Comparison of ENCODE assay signal across 40 cellular contexts in genomic region chr2:112730182-112730581, GRCh38. TPM values are rescaled to one million over a fixed set of nuclear protein-coding genes. Genes with fewer than 3 reads are reported as not detected.
"Had no signal": no experiment of that assay in that cellular context is flagged by ENCODE, and none has a peak within 500 bp of the region (broad histone marks: within the 10 kb centered on the region; RNA-seq: fewer than 3 reads in every experiment).

No MANE protein-coding gene starts in this region.

- H2AFZ ChIP-seq: hepatocyte had no signal

- H3K27ac Mint-ChIP-seq: activated CD4-positive, alpha-beta T cell treated with anti-CD3 and anti-CD28 coated beads for 36 hours; activated CD8-positive, alpha-beta T cell treated with anti-CD3 and anti-CD28 coated beads for 36 hours; activated naive CD8-positive, alpha-beta T cell; activated T-helper 1 cell treated with anti-CD3 and anti-CD28 coated beads, Interleukin-12 subunit alpha, Interleukin-12 subunit beta, Interleukin-2, Interleukin-4 antibody, amounts not matched to agents 30 ng/mL and 10 ng/mL and 1 ng/mL, durations not matched to agents 14 hours and 24 hours and 36 hours; activated T-helper 2 cell treated with anti-CD3 and anti-CD28 coated beads, Interferon-gamma antibody, Interleukin-2, Interleukin-4, amounts not matched to agents 10 μg/mL and 5 μg/mL and 100 μg/mL, durations not matched to agents 14 hours and 24 hours and 36 hours; effector memory CD8-positive, alpha-beta T cell; T-helper 17 cell; T-helper 2 cell treated with Interferon-gamma antibody and Interleukin-4, amounts not matched to agents 5 μg/mL and 100 μg/mL, for 36 hours had no signal

- DNase-seq: activated CD4-positive, alpha-beta T cell treated with anti-CD3 and anti-CD28 coated beads for 36 hours; activated CD4-positive, alpha-beta T cell treated with anti-CD3 and anti-CD28 coated beads, Interleukin-2, amount 50 U/mL, for 1 hour; activated CD4-positive, alpha-beta T cell treated with anti-CD3 and anti-CD28 coated beads, Interleukin-2, amount 50 U/mL, for 48 hours; activated CD4-positive, CD25-positive, alpha-beta regulatory T cell; activated CD4-positive, CD25-positive, alpha-beta regulatory T cell treated with anti-CD3 and anti-CD28 coated beads, Interleukin-2, amount 50 U/mL, for 72 hours; activated CD8-positive, alpha-beta memory T cell treated with anti-CD3 and anti-CD28 coated beads for 24 hours; activated CD8-positive, alpha-beta T cell treated with anti-CD3 and anti-CD28 coated beads for 36 hours; activated effector memory CD4-positive, alpha-beta T cell treated with anti-CD3 and anti-CD28 coated beads, Interleukin-2, amount 50 U/mL, for 16 hours; activated naive CD4-positive, alpha-beta T cell treated with anti-CD3 and anti-CD28 coated beads, Interleukin-2, amount 50 U/mL, for 16 hours; activated T-cell treated with anti-CD3 and anti-CD28 coated beads, Interleukin-2, amount 50 U/mL, for 4 hours; amniotic stem cell; anterior cingulate cortex; brain microvascular endothelial cell; cortex of kidney; dermis blood vessel endothelial cell; effector CD4-positive, alpha-beta T cell; effector memory CD8-positive, alpha-beta T cell; esophagus squamous epithelium; foreskin melanocyte; heart right ventricle; T-helper 1 cell; T-helper 17 cell; T1000 had no signal

- H3K36me3 ChIP-seq: brain microvascular endothelial cell, esophagus squamous epithelium, gastroesophageal sphincter, heart right ventricle had no signal

- H3K79me2 ChIP-seq: hepatocyte had no signal

- H3K9me3 Mint-ChIP-seq: activated CD8-positive, alpha-beta T cell treated with anti-CD3 and anti-CD28 coated beads for 36 hours; activated T-cell treated with anti-CD3 and anti-CD28 coated beads, Interleukin-2, amount 50 U/mL, for 4 hours; activated T-helper 1 cell treated with anti-CD3 and anti-CD28 coated beads, Interleukin-12 subunit alpha, Interleukin-12 subunit beta, Interleukin-2, Interleukin-4 antibody, amounts not matched to agents 30 ng/mL and 10 ng/mL and 1 ng/mL, durations not matched to agents 14 hours and 24 hours and 36 hours; activated T-helper 2 cell treated with anti-CD3 and anti-CD28 coated beads, Interferon-gamma antibody, Interleukin-2, Interleukin-4, amounts not matched to agents 10 μg/mL and 5 μg/mL and 100 μg/mL, durations not matched to agents 14 hours and 24 hours and 36 hours; central memory CD8-positive, alpha-beta T cell; effector memory CD8-positive, alpha-beta T cell; T-helper 2 cell treated with Interferon-gamma antibody and Interleukin-4, amounts not matched to agents 5 μg/mL and 100 μg/mL, for 36 hours had no signal

- H3K4me3 ChIP-seq: esophagus squamous epithelium, gastroesophageal sphincter, heart right ventricle, hepatocyte had no signal

- H3K36me3 Mint-ChIP-seq: activated naive CD8-positive, alpha-beta T cell had no signal

- H3K4me2 ChIP-seq: hepatocyte had no signal

- ATAC-seq: activated CD4-positive, alpha-beta T cell treated with anti-CD3 and anti-CD28 coated beads for 36 hours; activated CD8-positive, alpha-beta T cell treated with anti-CD3 and anti-CD28 coated beads for 36 hours; activated T-cell treated with anti-CD3 and anti-CD28 coated beads, Interleukin-2, amount 50 U/mL, for 4 hours; effector memory CD8-positive, alpha-beta T cell; gastroesophageal sphincter; heart right ventricle; T-helper 17 cell had no signal

- H3K4me3 Mint-ChIP-seq: activated CD4-positive, alpha-beta T cell treated with anti-CD3 and anti-CD28 coated beads for 36 hours; activated CD8-positive, alpha-beta T cell treated with anti-CD3 and anti-CD28 coated beads for 36 hours; activated naive CD8-positive, alpha-beta T cell; activated T-cell treated with anti-CD3 and anti-CD28 coated beads, Interleukin-2, amount 50 U/mL, for 4 hours; activated T-helper 1 cell treated with anti-CD3 and anti-CD28 coated beads, Interleukin-12 subunit alpha, Interleukin-12 subunit beta, Interleukin-2, Interleukin-4 antibody, amounts not matched to agents 30 ng/mL and 10 ng/mL and 1 ng/mL, durations not matched to agents 14 hours and 24 hours and 36 hours; central memory CD8-positive, alpha-beta T cell; effector memory CD8-positive, alpha-beta T cell; T-helper 17 cell; T-helper 2 cell treated with Interferon-gamma antibody and Interleukin-4, amounts not matched to agents 5 μg/mL and 100 μg/mL, for 36 hours had no signal

- H3K4me1 Mint-ChIP-seq: T-helper 17 cell had no signal

- H3K27ac ChIP-seq: brain microvascular endothelial cell, epithelial cell of prostate, esophagus squamous epithelium, gastroesophageal sphincter, heart right ventricle, hepatocyte had no signal

- H3K9me3 ChIP-seq: esophagus squamous epithelium, gastroesophageal sphincter, heart right ventricle had no signal

- H3K27me3 ChIP-seq: brain microvascular endothelial cell, esophagus squamous epithelium, hepatocyte had no signal

- H3K27me3 Mint-ChIP-seq: activated CD4-positive, alpha-beta T cell treated with anti-CD3 and anti-CD28 coated beads for 36 hours; activated CD8-positive, alpha-beta T cell treated with anti-CD3 and anti-CD28 coated beads for 36 hours; activated naive CD8-positive, alpha-beta T cell; central memory CD8-positive, alpha-beta T cell had no signal

RNA-seq across cellular contexts. Expression of gene NT5DC4, which starts 9.4 kb away (rescaled TPM):
- total RNA-seq: activated CD4-positive, alpha-beta T cell treated with anti-CD3 and anti-CD28 coated beads for 36 hours; activated CD8-positive, alpha-beta T cell treated with anti-CD3 and anti-CD28 coated beads for 36 hours; activated T-cell treated with anti-CD3 and anti-CD28 coated beads, Interleukin-2, amount 50 U/mL, for 4 hours; activated T-helper 1 cell treated with anti-CD3 and anti-CD28 coated beads, Interleukin-12 subunit alpha, Interleukin-12 subunit beta, Interleukin-2, Interleukin-4 antibody, amounts not matched to agents 30 ng/mL and 10 ng/mL and 1 ng/mL, durations not matched to agents 14 hours and 24 hours and 36 hours; activated T-helper 2 cell treated with anti-CD3 and anti-CD28 coated beads, Interferon-gamma antibody, Interleukin-2, Interleukin-4, amounts not matched to agents 10 μg/mL and 5 μg/mL and 100 μg/mL, durations not matched to agents 14 hours and 24 hours and 36 hours; astrocyte; bronchial epithelial cell; cardiac septum; cerebellum; dermis blood vessel endothelial cell; endothelial cell of umbilical vein; esophagus squamous epithelium; fibroblast of lung; fibroblast of villous mesenchyme; glomerular endothelial cell; T-helper 17 cell had no signal
- polyA plus RNA-seq: endothelial cell of umbilical vein, esophagus, fibroblast of lung, heart right ventricle had no signal

RNA-seq across cellular contexts. Expression of gene IL1A, which starts 54.1 kb away (rescaled TPM):
- total RNA-seq: cardiac septum, gastroesophageal sphincter, heart right ventricle had no signal
